ENCODE assay signal across 1 cellular context in the genomic region with DNA sequence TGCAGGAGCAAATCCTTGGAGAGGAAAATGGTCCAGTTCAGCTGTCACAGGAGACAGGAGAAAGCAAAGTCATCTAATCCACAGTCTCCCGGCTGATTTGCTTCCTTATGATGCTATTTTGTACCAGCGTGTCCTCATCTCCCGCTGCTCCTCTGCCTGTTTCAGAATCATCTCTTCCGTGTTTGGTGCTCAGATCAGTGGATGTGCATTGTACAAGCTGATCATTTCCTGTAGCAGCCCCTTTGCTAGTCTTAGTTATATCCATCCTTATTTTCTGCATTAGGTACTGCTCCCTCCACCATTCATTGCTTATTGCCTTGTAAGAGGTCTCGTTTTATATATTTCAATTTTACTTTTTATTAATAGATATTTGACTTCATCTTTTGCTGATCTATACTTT.
A peak's percentile ranks its signal among the peaks of the same experiment; 100 is the strongest.
TF ChIP-seq lines count a peak whose summit lies in the region.

No MANE protein-coding gene starts in this region.

TF ChIP-seq in K562, 482 proteins besides CTCF, POLR2A, EP300 and RAD21:
- TF ChIP-seq, protein P1, sequence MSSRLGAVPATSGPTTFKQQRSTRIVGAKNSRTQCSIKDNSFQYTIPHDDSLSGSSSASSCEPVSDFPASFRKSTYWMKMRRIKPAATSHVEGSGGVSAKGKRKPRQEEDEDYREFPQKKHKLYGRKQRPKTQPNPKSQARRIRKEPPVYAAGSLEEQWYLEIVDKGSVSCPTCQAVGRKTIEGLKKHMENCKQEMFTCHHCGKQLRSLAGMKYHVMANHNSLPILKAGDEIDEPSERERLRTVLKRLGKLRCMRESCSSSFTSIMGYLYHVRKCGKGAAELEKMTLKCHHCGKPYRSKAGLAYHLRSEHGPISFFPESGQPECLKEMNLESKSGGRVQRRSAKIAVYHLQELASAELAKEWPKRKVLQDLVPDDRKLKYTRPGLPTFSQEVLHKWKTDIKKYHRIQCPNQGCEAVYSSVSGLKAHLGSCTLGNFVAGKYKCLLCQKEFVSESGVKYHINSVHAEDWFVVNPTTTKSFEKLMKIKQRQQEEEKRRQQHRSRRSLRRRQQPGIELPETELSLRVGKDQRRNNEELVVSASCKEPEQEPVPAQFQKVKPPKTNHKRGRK (tag; IDR thresholded peaks at IDR 0.05) = peak; percentile 52; the same call in 1 of the 2 replicates
